10 cellular contexts compared by ENCODE assay signal in genomic region chr20:14860410-14860814, GRCh38.
DNase-seq lines count a peak whose midpoint lies in the region; ATAC-seq and TF ChIP-seq lines count a peak whose summit lies in the region.
"Had no signal": no experiment of that assay in that cellular context is flagged by ENCODE, and none has a peak within 500 bp of the region (broad histone marks: within the 10 kb centered on the region; RNA-seq: fewer than 3 reads in every experiment).

No MANE protein-coding gene starts in this region.

- no peaks in the 10 kb centered on the region for H3K9me3 Mint-ChIP-seq in mesothelial cell of epicardium
- H3K9me3 Mint-ChIP-seq: stimulated activated naive CD8-positive, alpha-beta T cell treated with anti-CD3 and anti-CD28 coated beads, Interleukin-15, Interleukin-2, amounts not matched to agents 100 ng/mL and 50 ng/mL, for 24 hours had no signal

- DNase-seq in NCI-H1417 (lab: John Stamatoyannopoulos, UW) (peak; percentile 69 to 99 (median 94)), SHP77 treated with DMSO at 0.1 percent for 48 hours (lab: John Stamatoyannopoulos, UW) (peak; percentile 93), mesothelial cell of epicardium (ENCODE audit: low spot score in 2 of 2, unreplicated experiment in 2 of 2) (no peak), erythroblast (lab: John Stamatoyannopoulos, UW) (no peak)
- DNase-seq in activated CD4-positive, CD25-positive, alpha-beta regulatory T cell (lab: John Stamatoyannopoulos, UW): no peak
- DNase-seq in stimulated activated CD4-positive, alpha-beta T cell treated with anti-CD3 and anti-CD28 coated beads, Interleukin-4, amount 100 ng/mL, for 1 hour: no peak
- DNase-seq: activated naive CD4-positive, alpha-beta T cell treated with anti-CD3 and anti-CD28 coated beads, Interleukin-2, amount 50 U/mL, for 16 hours had no signal

- TF ChIP-seq CTCF in mesothelial cell of epicardium (IDR thresholded peaks at IDR 0.05; ENCODE audit: unreplicated experiment): no peak

- H3K4me1 Mint-ChIP-seq in mesothelial cell of epicardium: peaks cover 35% of the 10 kb centered on the region

- ATAC-seq in GM18867 (IDR thresholded peaks at IDR 0.05; ENCODE audit: unreplicated experiment) (peak; percentile 52), GM19395 (IDR thresholded peaks at IDR 0.05; ENCODE audit: unreplicated experiment) (no peak)

- no peak for TF ChIP-seq POLR2A in erythroblast (IDR thresholded peaks at IDR 0.05; ENCODE audit: low read length)

- H3K27ac Mint-ChIP-seq in mesothelial cell of epicardium: peak overlapping the region; percentile 50
- H3K27ac Mint-ChIP-seq: stimulated activated naive CD8-positive, alpha-beta T cell treated with anti-CD3 and anti-CD28 coated beads, Interleukin-15, Interleukin-2, amounts not matched to agents 100 ng/mL and 50 ng/mL, for 24 hours had no signal

- H3K4me3 Mint-ChIP-seq in mesothelial cell of epicardium: peak overlapping the region; percentile 21
- H3K4me3 Mint-ChIP-seq: stimulated activated naive CD8-positive, alpha-beta T cell treated with anti-CD3 and anti-CD28 coated beads, Interleukin-15, Interleukin-2, amounts not matched to agents 100 ng/mL and 50 ng/mL, for 24 hours had no signal

- no peaks in the 10 kb centered on the region for H3K36me3 Mint-ChIP-seq in mesothelial cell of epicardium

- H3K27me3 Mint-ChIP-seq in mesothelial cell of epicardium (ENCODE audit: low read depth): no peaks in the 10 kb centered on the region
- H3K27me3 Mint-ChIP-seq: stimulated activated naive CD8-positive, alpha-beta T cell treated with anti-CD3 and anti-CD28 coated beads, Interleukin-15, Interleukin-2, amounts not matched to agents 100 ng/mL and 50 ng/mL, for 24 hours had no signal

Comparison
In these comparisons a context has a peak if more than half of its experiments do, and no peak if none do; other contexts are left out.
1. DNase-seq: peak in NCI-H1417 (3 of 3) and SHP77 treated with DMSO at 0.1 percent for 48 hours (single experiment); none in mesothelial cell of epicardium (0 of 2), activated CD4-positive, CD25-positive, alpha-beta regulatory T cell (0 of 4), stimulated activated CD4-positive, alpha-beta T cell treated with anti-CD3 and anti-CD28 coated beads, Interleukin-4, amount 100 ng/mL, for 1 hour (single experiment) and erythroblast (0 of 2).